1 cellular context compared by ENCODE assay signal in the genomic region with DNA sequence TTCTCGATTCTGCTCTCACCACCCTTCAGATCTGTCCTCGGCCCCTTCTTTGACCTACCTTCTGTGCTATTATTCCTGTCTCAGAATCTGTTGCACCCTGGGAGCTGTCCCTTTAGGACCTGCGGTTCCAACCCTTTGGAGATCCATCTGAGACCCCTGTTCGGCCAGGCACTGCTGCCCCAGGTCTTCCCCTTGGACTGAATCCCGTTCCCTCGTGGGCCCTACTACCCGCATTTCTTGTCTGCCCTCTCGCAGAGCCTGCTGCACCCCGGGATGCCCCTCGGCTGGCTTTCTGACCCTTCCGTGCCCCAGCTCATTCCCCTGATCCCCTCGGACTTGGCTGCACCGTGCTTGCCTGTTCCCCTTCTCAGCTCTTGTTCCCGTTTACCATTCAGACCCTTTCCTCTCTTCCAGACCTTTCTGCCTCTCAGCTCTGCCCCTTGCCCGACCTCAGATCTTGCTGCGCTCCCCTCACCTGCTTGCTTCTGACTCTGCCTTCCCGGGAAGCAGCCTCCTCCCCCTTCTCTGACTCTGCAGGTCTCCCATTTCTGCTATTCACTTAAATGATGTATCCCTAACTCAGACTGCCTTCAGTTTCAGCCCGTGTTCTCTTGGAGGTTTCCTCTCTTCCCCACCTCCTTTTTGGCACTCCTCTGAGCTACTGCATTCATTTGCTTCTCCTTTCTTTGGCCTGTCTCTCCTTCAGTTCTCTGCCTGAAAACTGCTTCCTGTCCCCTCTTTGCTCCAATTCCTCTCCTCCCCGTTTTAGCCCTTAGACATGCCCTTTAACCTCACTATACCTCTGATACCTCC.
A peak's percentile ranks its signal among the peaks of the same experiment; 100 is the strongest.
TF ChIP-seq lines count a peak whose summit lies in the region.

No MANE protein-coding gene starts in this region.

TF ChIP-seq in H1, 55 proteins besides CTCF, POLR2A, EP300 and RAD21:
- TF ChIP-seq NANOG (IDR thresholded peaks at IDR 0.05; ENCODE audit: insufficient read depth, low read depth, low read length, poor library complexity, severe bottlenecking) (no peak), ASH2L (IDR thresholded peaks at IDR 0.05; ENCODE audit: low read length) (peak; percentile 36), KDM5A (IDR thresholded peaks at IDR 0.05; ENCODE audit: low read length) (no peak), KDM4A (IDR thresholded peaks at IDR 0.05; ENCODE audit: low read depth, low read length, severe bottlenecking) (peak; percentile 35), NRF1 (IDR thresholded peaks at IDR 0.05; ENCODE audit: low read depth, low read length) (no peak), RBBP5 (IDR thresholded peaks at IDR 0.05; ENCODE audit: borderline replicate concordance, low read depth, low read length) (peak; percentile 29), GABPA (IDR thresholded peaks at IDR 0.05; ENCODE audit: borderline replicate concordance, insufficient read depth, low read length) (no peak), GTF2F1 (IDR thresholded peaks at IDR 0.05; ENCODE audit: borderline replicate concordance, low read depth, low read length) (no peak), EGR1 (IDR thresholded peaks at IDR 0.05; ENCODE audit: borderline replicate concordance, low read depth, low read length) (no peak), TEAD4 (IDR thresholded peaks at IDR 0.05; ENCODE audit: low read depth, low read length) (no peak), SRF (IDR thresholded peaks at IDR 0.05; ENCODE audit: low read depth, low read length) (no peak), BCL11A (IDR thresholded peaks at IDR 0.05; ENCODE audit: low read depth in 2 of 2, low read length in 2 of 2) (no peak), ZNF274 (IDR thresholded peaks at IDR 0.05; ENCODE audit: borderline replicate concordance, extremely low read depth, low read length) (no peak), CBX8 (IDR thresholded peaks at IDR 0.05; ENCODE audit: borderline replicate concordance, low read depth, low read length) (no peak), ATF3 (IDR thresholded peaks at IDR 0.05; ENCODE audit: insufficient read depth, low read depth, low read length) (no peak), TBP (IDR thresholded peaks at IDR 0.05; ENCODE audit: low read depth, low read length) (no peak), JUN (IDR thresholded peaks at IDR 0.05; ENCODE audit: low read depth, low read length) (no peak), YY1 (IDR thresholded peaks at IDR 0.05; ENCODE audit: low read depth, low read length) (no peak), SIN3A (conservative IDR thresholded peaks at IDR 0.05 in 1 of 2, IDR thresholded peaks at IDR 0.05 in 1 of 2; ENCODE audit: low read depth in 1 of 2, low read length in 2 of 2) (peak; percentile 26 to 61; a peak in 1 of 4 replicates), SP4 (IDR thresholded peaks at IDR 0.05; ENCODE audit: low read length) (no peak; the same call in 1 of the 2 replicates), POU5F1 (IDR thresholded peaks at IDR 0.05; ENCODE audit: low read depth, low read length) (no peak), SIX5 (IDR thresholded peaks at IDR 0.05; ENCODE audit: low read depth, low read length) (no peak), MAFK (IDR thresholded peaks at IDR 0.05; ENCODE audit: low read depth, low read length) (no peak), HDAC2 (IDR thresholded peaks at IDR 0.05; ENCODE audit: borderline replicate concordance in 1 of 2, low read depth in 2 of 2, low read length in 2 of 2) (no peak), RFX5 (IDR thresholded peaks at IDR 0.05; ENCODE audit: borderline replicate concordance, low read depth, low read length) (no peak), SP1 (IDR thresholded peaks at IDR 0.05; ENCODE audit: low read depth, low read length) (no peak), BRCA1 (IDR thresholded peaks at IDR 0.05; ENCODE audit: low read depth, low read length) (no peak), SAP30 (IDR thresholded peaks at IDR 0.05; ENCODE audit: insufficient read depth, insufficient replicate concordance, low read length) (peak; percentile 26), TAF1 (IDR thresholded peaks at IDR 0.05; ENCODE audit: low read depth, low read length) (0 out of 2 replicates have a peak, but pooled peaks have one; percentile 9), TCF12 (IDR thresholded peaks at IDR 0.05; ENCODE audit: low read depth, low read length) (no peak)
- TF ChIP-seq, protein P1, sequence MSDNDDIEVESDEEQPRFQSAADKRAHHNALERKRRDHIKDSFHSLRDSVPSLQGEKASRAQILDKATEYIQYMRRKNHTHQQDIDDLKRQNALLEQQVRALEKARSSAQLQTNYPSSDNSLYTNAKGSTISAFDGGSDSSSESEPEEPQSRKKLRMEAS (IDR thresholded peaks at IDR 0.05), result no peak
- TF ChIP-seq, protein P2, sequence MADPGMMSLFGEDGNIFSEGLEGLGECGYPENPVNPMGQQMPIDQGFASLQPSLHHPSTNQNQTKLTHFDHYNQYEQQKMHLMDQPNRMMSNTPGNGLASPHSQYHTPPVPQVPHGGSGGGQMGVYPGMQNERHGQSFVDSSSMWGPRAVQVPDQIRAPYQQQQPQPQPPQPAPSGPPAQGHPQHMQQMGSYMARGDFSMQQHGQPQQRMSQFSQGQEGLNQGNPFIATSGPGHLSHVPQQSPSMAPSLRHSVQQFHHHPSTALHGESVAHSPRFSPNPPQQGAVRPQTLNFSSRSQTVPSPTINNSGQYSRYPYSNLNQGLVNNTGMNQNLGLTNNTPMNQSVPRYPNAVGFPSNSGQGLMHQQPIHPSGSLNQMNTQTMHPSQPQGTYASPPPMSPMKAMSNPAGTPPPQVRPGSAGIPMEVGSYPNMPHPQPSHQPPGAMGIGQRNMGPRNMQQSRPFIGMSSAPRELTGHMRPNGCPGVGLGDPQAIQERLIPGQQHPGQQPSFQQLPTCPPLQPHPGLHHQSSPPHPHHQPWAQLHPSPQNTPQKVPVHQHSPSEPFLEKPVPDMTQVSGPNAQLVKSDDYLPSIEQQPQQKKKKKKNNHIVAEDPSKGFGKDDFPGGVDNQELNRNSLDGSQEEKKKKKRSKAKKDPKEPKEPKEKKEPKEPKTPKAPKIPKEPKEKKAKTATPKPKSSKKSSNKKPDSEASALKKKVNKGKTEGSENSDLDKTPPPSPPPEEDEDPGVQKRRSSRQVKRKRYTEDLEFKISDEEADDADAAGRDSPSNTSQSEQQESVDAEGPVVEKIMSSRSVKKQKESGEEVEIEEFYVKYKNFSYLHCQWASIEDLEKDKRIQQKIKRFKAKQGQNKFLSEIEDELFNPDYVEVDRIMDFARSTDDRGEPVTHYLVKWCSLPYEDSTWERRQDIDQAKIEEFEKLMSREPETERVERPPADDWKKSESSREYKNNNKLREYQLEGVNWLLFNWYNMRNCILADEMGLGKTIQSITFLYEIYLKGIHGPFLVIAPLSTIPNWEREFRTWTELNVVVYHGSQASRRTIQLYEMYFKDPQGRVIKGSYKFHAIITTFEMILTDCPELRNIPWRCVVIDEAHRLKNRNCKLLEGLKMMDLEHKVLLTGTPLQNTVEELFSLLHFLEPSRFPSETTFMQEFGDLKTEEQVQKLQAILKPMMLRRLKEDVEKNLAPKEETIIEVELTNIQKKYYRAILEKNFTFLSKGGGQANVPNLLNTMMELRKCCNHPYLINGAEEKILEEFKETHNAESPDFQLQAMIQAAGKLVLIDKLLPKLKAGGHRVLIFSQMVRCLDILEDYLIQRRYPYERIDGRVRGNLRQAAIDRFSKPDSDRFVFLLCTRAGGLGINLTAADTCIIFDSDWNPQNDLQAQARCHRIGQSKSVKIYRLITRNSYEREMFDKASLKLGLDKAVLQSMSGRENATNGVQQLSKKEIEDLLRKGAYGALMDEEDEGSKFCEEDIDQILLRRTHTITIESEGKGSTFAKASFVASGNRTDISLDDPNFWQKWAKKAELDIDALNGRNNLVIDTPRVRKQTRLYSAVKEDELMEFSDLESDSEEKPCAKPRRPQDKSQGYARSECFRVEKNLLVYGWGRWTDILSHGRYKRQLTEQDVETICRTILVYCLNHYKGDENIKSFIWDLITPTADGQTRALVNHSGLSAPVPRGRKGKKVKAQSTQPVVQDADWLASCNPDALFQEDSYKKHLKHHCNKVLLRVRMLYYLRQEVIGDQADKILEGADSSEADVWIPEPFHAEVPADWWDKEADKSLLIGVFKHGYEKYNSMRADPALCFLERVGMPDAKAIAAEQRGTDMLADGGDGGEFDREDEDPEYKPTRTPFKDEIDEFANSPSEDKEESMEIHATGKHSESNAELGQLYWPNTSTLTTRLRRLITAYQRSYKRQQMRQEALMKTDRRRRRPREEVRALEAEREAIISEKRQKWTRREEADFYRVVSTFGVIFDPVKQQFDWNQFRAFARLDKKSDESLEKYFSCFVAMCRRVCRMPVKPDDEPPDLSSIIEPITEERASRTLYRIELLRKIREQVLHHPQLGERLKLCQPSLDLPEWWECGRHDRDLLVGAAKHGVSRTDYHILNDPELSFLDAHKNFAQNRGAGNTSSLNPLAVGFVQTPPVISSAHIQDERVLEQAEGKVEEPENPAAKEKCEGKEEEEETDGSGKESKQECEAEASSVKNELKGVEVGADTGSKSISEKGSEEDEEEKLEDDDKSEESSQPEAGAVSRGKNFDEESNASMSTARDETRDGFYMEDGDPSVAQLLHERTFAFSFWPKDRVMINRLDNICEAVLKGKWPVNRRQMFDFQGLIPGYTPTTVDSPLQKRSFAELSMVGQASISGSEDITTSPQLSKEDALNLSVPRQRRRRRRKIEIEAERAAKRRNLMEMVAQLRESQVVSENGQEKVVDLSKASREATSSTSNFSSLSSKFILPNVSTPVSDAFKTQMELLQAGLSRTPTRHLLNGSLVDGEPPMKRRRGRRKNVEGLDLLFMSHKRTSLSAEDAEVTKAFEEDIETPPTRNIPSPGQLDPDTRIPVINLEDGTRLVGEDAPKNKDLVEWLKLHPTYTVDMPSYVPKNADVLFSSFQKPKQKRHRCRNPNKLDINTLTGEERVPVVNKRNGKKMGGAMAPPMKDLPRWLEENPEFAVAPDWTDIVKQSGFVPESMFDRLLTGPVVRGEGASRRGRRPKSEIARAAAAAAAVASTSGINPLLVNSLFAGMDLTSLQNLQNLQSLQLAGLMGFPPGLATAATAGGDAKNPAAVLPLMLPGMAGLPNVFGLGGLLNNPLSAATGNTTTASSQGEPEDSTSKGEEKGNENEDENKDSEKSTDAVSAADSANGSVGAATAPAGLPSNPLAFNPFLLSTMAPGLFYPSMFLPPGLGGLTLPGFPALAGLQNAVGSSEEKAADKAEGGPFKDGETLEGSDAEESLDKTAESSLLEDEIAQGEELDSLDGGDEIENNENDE (IDR thresholded peaks at IDR 0.05; ENCODE audit: insufficient replicate concordance, low read length), result no peak
- TF ChIP-seq, protein P3, sequence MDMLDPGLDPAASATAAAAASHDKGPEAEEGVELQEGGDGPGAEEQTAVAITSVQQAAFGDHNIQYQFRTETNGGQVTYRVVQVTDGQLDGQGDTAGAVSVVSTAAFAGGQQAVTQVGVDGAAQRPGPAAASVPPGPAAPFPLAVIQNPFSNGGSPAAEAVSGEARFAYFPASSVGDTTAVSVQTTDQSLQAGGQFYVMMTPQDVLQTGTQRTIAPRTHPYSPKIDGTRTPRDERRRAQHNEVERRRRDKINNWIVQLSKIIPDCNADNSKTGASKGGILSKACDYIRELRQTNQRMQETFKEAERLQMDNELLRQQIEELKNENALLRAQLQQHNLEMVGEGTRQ (IDR thresholded peaks at IDR 0.05; ENCODE audit: low read length), result no peak
